ENCODE assay signal across 9 cellular contexts in genomic region chr16:57801098-57801855, GRCh38. TPM values are rescaled to one million over a fixed set of nuclear protein-coding genes. Genes with fewer than 3 reads are reported as not detected.
DNase-seq lines count a peak whose midpoint lies in the region; ATAC-seq lines count a peak whose summit lies in the region.
"Had no signal": no experiment of that assay in that cellular context is flagged by ENCODE, and none has a peak within 500 bp of the region (broad histone marks: within the 10 kb centered on the region; RNA-seq: fewer than 3 reads in every experiment).

No MANE protein-coding gene starts in this region.

- H3K9me3 Mint-ChIP-seq in CD4-positive, alpha-beta memory T cell: no peaks in the 10 kb centered on the region

- ATAC-seq in GM18867 (IDR thresholded peaks at IDR 0.05; ENCODE audit: unreplicated experiment): no peak
- ATAC-seq in GM21737 (IDR thresholded peaks at IDR 0.05; ENCODE audit: unreplicated experiment): no peak
- no peak for ATAC-seq in HG02973 (IDR thresholded peaks at IDR 0.05; ENCODE audit: unreplicated experiment)

- peaks cover 5 to 8% of the 10 kb centered on the region in 2 donors for H3K27me3 Mint-ChIP-seq in CD4-positive, alpha-beta memory T cell

- peaks cover 34% of the 10 kb centered on the region for H3K4me1 ChIP-seq in CD4-positive, alpha-beta memory T cell (ENCODE audit: insufficient read depth, low read length)
- peaks cover 26% of the 10 kb centered on the region for H3K4me1 ChIP-seq in neuron (ENCODE audit: insufficient read depth, low read length)

- POLR2A ChIA-PET in CD4-positive, alpha-beta memory T cell (lab: Charles Lee; ENCODE audit: partially characterized antibody): interaction anchor here (1.3 to 2.1 kb wide), 2 partner anchors 9 kb away, joined by 6 to 10 read pairs; no protein-coding TSS in a partner anchor

- H3K36me3 ChIP-seq in CD4-positive, alpha-beta memory T cell (ENCODE audit: insufficient read depth, low read length): no peaks in the 10 kb centered on the region
- H3K36me3 ChIP-seq in neuron (ENCODE audit: insufficient read depth, low read length): no peaks in the 10 kb centered on the region

- no peak overlapping the region for H3K4me3 ChIP-seq in CD4-positive, alpha-beta memory T cell (ENCODE audit: low read length in 2 of 2)
- peak overlapping the region; percentile 64 for H3K4me3 ChIP-seq in neuron (ENCODE audit: low read length)

- intact Hi-C loops in CD4-positive, alpha-beta memory T cell (cut with micrococcal nuclease): no loop called here

- peak overlapping the region in 7 of 8 donors; percentile 33 to 52 (median 44) for H3K4me3 Mint-ChIP-seq in CD4-positive, alpha-beta memory T cell

- H3K27ac ChIP-seq in CD4-positive, alpha-beta memory T cell (ENCODE audit: low read depth, low read length): no peak overlapping the region

- no peak for DNase-seq in CD4-positive, alpha-beta memory T cell
- DNase-seq in OCI-M1 (lab: John Stamatoyannopoulos, UW): peak; percentile 28
- DNase-seq in epidermal melanocyte (ENCODE audit: insufficient read length, low spot score): peak; percentile 59
- no peak for DNase-seq in central memory CD4-positive, alpha-beta T cell

- H2AFZ ChIP-seq in neuron (ENCODE audit: low read depth, low read length): peak overlapping the region; percentile 81

- peaks cover 22 to 42% (median 26%) of the 10 kb centered on the region in 4 donors for H3K4me1 Mint-ChIP-seq in CD4-positive, alpha-beta memory T cell

- peak overlapping the region in 4 of 7 donors; percentile 18 to 53 (median 26) for H3K27ac Mint-ChIP-seq in CD4-positive, alpha-beta memory T cell

- CTCF ChIA-PET in CD4-positive, alpha-beta memory T cell (lab: Charles Lee; ENCODE audit: partially characterized antibody): interaction anchor here (1.0 to 1.1 kb wide), 2 partner anchors 9 to 44 kb away, joined by 3 read pairs; no protein-coding TSS in a partner anchor

- no peaks in the 10 kb centered on the region for H3K9me3 ChIP-seq in CD4-positive, alpha-beta memory T cell (ENCODE audit: control insufficient read depth in 1 of 2, low read length in 2 of 2)
- H3K9me3 ChIP-seq in neuron (ENCODE audit: low read length): no peaks in the 10 kb centered on the region
- H3K9me3 ChIP-seq: mucosa of descending colon had no signal

- no peaks in the 10 kb centered on the region for H3K36me3 Mint-ChIP-seq in CD4-positive, alpha-beta memory T cell

- no peaks in the 10 kb centered on the region for H3K27me3 ChIP-seq in CD4-positive, alpha-beta memory T cell (ENCODE audit: insufficient read depth, low read length)
- H3K27me3 ChIP-seq in neuron (ENCODE audit: insufficient read depth, low read length): peaks cover 3% of the 10 kb centered on the region

RNA-seq across cellular contexts. Expression of gene KIFC3, which starts 1.0 kb away (rescaled TPM):
- 1 to 10 TPM; 1.6 to 1.9 TPM for total RNA-seq in CD4-positive, alpha-beta memory T cell
- polyA plus RNA-seq in CD4-positive, alpha-beta memory T cell: not detected

Comparison
In these comparisons a context has a peak if more than half of its experiments do, and no peak if none do; other contexts are left out.
1. DNase-seq: peak in OCI-M1 (single experiment) and epidermal melanocyte (single experiment); none in CD4-positive, alpha-beta memory T cell (0 of 5) and central memory CD4-positive, alpha-beta T cell (single experiment).